1 cellular context compared by ENCODE assay signal in genomic region chr4:7985072-7985471, GRCh38.
TF ChIP-seq lines count a peak whose summit lies in the region.

No MANE protein-coding gene starts in this region.

TF ChIP-seq in A549, 52 proteins besides CTCF, POLR2A, EP300 and RAD21 (continued from another document):
- TF ChIP-seq E2F6 (IDR thresholded peaks at IDR 0.05; ENCODE audit: borderline replicate concordance, low read depth), result no peak
- no peak for TF ChIP-seq RNF2 (IDR thresholded peaks at IDR 0.05; ENCODE audit: borderline replicate concordance, low read depth)
- TF ChIP-seq SREBF2 (IDR thresholded peaks at IDR 0.05), result no peak
- no peak for TF ChIP-seq TFCP2L1 (CRISPR knock-in tag; IDR thresholded peaks at IDR 0.05)
- TF ChIP-seq MAX (IDR thresholded peaks at IDR 0.05), result no peak
- TF ChIP-seq REST (IDR thresholded peaks at IDR 0.05), result no peak
- no peak for TF ChIP-seq MYC (IDR thresholded peaks at IDR 0.05; ENCODE audit: borderline replicate concordance, low read length)
